In the genomic region with DNA sequence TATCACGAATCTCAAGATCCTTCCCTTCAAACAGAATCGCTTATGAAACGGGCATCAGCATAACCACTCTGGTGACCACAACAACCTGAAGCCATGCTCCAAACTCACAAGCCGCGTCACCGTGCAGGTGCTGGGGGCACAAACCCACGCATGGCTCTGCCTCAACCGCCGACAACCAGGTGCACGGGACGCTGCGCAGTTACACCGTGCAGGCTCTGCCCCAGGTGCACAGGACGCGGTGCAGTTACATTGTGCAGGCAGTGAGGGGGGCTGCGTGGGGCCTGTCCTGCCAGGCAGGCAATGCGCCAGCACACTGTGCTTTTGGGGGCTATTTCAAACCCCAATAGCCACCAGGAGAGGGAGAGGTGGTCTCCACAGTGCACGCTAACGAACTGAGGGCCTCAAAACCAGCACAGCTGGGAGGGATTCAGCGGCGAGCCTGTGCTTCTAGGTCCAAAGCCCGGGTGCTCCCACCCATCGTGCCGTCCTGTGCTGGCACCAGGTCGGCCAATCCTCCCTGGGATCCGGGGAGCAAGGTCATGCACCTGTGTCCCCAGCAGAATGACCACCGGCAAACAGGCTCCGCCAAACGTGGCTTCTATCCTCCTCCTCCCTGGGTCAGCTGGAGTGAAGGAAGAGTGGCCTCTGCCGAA, we compare ENCODE assay signal across 2 cellular contexts.
A peak's percentile ranks its signal among the peaks of the same experiment; 100 is the strongest.
TF ChIP-seq lines count a peak whose summit lies in the region.

No MANE protein-coding gene starts in this region.

TF ChIP-seq in HepG2, 621 proteins besides CTCF, POLR2A, EP300 and RAD21 (continues in another document):
- TF ChIP-seq HDAC6 (IDR thresholded peaks at IDR 0.05; ENCODE audit: low read depth, low read length) (no peak), ZNF30 (CRISPR knock-in tag; IDR thresholded peaks at IDR 0.05) (no peak), RXRB (CRISPR knock-in tag; IDR thresholded peaks at IDR 0.05; ENCODE audit: borderline replicate concordance) (no peak), PHF21A (CRISPR knock-in tag; IDR thresholded peaks at IDR 0.05) (no peak), ZNF160 (CRISPR knock-in tag; IDR thresholded peaks at IDR 0.05) (no peak), NFYB (CRISPR knock-in tag; IDR thresholded peaks at IDR 0.05) (no peak), POLR2AphosphoS2 (IDR thresholded peaks at IDR 0.05; ENCODE audit: low read depth, low read length) (no peak), ZNF672 (CRISPR knock-in tag; IDR thresholded peaks at IDR 0.05) (no peak), HOXA9 (CRISPR knock-in tag; IDR thresholded peaks at IDR 0.05; ENCODE audit: borderline replicate concordance) (no peak), ASH2L (IDR thresholded peaks at IDR 0.05; ENCODE audit: insufficient read length, low read depth, low read length) (no peak), ZNF816 (CRISPR knock-in tag; IDR thresholded peaks at IDR 0.05; ENCODE audit: borderline replicate concordance) (no peak), PRMT3 (CRISPR knock-in tag; IDR thresholded peaks at IDR 0.05; ENCODE audit: borderline replicate concordance, low read depth) (no peak), PCBP2 (optimal IDR thresholded peaks at IDR 0.05; ENCODE audit: low read depth, low read length, poor library complexity, severe bottlenecking) (no peak), ZKSCAN8 (CRISPR knock-in tag; IDR thresholded peaks at IDR 0.05; ENCODE audit: borderline replicate concordance) (no peak)
- TF ChIP-seq, protein P1, sequence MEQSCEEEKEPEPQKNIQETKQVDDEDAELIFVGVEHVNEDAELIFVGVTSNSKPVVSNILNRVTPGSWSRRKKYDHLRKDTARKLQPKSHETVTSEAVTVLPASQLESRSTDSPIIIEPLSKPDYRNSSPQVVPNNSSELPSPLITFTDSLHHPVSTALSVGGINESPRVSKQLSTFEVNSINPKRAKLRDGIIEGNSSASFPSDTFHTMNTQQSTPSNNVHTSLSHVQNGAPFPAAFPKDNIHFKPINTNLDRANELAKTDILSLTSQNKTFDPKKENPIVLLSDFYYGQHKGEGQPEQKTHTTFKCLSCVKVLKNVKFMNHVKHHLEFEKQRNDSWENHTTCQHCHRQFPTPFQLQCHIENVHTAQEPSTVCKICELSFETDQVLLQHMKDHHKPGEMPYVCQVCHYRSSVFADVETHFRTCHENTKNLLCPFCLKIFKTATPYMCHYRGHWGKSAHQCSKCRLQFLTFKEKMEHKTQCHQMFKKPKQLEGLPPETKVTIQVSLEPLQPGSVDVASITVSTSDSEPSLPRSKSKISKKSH (CRISPR knock-in tag; IDR thresholded peaks at IDR 0.05; ENCODE audit: borderline replicate concordance): peak; percentile 28; the same call in 1 of the 2 replicates
- TF ChIP-seq, protein P2, sequence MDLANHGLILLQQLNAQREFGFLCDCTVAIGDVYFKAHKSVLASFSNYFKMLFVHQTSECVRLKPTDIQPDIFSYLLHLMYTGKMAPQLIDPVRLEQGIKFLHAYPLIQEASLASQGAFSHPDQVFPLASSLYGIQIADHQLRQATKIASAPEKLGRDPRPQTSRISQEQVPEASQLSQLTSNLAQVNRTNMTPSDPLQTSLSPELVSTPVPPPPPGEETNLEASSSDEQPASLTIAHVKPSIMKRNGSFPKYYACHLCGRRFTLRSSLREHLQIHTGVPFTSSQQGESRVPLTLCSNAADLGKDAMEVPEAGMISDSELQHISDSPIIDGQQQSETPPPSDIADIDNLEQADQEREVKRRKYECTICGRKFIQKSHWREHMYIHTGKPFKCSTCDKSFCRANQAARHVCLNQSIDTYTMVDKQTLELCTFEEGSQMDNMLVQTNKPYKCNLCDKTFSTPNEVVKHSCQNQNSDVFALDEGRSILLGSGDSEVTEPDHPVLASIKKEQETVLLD (CRISPR knock-in tag; IDR thresholded peaks at IDR 0.05; ENCODE audit: low read depth): no peak
- TF ChIP-seq, protein P3, sequence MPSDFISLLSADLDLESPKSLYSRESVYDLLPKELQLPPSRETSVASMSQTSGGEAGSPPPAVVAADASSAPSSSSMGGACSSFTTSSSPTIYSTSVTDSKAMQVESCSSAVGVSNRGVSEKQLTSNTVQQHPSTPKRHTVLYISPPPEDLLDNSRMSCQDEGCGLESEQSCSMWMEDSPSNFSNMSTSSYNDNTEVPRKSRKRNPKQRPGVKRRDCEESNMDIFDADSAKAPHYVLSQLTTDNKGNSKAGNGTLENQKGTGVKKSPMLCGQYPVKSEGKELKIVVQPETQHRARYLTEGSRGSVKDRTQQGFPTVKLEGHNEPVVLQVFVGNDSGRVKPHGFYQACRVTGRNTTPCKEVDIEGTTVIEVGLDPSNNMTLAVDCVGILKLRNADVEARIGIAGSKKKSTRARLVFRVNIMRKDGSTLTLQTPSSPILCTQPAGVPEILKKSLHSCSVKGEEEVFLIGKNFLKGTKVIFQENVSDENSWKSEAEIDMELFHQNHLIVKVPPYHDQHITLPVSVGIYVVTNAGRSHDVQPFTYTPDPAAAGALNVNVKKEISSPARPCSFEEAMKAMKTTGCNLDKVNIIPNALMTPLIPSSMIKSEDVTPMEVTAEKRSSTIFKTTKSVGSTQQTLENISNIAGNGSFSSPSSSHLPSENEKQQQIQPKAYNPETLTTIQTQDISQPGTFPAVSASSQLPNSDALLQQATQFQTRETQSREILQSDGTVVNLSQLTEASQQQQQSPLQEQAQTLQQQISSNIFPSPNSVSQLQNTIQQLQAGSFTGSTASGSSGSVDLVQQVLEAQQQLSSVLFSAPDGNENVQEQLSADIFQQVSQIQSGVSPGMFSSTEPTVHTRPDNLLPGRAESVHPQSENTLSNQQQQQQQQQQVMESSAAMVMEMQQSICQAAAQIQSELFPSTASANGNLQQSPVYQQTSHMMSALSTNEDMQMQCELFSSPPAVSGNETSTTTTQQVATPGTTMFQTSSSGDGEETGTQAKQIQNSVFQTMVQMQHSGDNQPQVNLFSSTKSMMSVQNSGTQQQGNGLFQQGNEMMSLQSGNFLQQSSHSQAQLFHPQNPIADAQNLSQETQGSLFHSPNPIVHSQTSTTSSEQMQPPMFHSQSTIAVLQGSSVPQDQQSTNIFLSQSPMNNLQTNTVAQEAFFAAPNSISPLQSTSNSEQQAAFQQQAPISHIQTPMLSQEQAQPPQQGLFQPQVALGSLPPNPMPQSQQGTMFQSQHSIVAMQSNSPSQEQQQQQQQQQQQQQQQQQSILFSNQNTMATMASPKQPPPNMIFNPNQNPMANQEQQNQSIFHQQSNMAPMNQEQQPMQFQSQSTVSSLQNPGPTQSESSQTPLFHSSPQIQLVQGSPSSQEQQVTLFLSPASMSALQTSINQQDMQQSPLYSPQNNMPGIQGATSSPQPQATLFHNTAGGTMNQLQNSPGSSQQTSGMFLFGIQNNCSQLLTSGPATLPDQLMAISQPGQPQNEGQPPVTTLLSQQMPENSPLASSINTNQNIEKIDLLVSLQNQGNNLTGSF (CRISPR knock-in tag; IDR thresholded peaks at IDR 0.05): no peak
- TF ChIP-seq, protein P4, sequence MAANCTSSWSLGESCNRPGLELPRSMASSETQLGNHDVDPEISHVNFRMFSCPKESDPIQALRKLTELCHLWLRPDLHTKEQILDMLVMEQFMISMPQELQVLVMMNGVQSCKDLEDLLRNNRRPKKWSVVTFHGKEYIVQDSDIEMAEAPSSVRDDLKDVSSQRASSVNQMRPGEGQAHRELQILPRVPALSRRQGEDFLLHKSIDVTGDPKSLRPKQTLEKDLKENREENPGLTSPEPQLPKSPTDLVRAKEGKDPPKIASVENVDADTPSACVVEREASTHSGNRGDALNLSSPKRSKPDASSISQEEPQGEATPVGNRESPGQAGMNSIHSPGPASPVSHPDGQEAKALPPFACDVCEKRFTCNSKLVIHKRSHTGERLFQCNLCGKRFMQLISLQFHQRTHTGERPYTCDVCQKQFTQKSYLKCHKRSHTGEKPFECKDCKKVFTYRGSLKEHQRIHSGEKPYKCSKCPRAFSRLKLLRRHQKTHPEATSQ (CRISPR knock-in tag; IDR thresholded peaks at IDR 0.05; ENCODE audit: borderline replicate concordance): no peak

TF ChIP-seq in WTC11, 78 proteins besides CTCF, POLR2A, EP300 and RAD21:
- no peak for TF ChIP-seq ETV6 (CRISPR knock-in tag; IDR thresholded peaks at IDR 0.05)
- TF ChIP-seq GTF2I (CRISPR knock-in tag; conservative IDR thresholded peaks at IDR 0.05): no peak
- TF ChIP-seq ZBTB21 (CRISPR knock-in tag; IDR thresholded peaks at IDR 0.05; ENCODE audit: borderline replicate concordance): no peak
- TF ChIP-seq NFATC4 (CRISPR knock-in tag; IDR thresholded peaks at IDR 0.05): no peak
- TF ChIP-seq, protein P5, sequence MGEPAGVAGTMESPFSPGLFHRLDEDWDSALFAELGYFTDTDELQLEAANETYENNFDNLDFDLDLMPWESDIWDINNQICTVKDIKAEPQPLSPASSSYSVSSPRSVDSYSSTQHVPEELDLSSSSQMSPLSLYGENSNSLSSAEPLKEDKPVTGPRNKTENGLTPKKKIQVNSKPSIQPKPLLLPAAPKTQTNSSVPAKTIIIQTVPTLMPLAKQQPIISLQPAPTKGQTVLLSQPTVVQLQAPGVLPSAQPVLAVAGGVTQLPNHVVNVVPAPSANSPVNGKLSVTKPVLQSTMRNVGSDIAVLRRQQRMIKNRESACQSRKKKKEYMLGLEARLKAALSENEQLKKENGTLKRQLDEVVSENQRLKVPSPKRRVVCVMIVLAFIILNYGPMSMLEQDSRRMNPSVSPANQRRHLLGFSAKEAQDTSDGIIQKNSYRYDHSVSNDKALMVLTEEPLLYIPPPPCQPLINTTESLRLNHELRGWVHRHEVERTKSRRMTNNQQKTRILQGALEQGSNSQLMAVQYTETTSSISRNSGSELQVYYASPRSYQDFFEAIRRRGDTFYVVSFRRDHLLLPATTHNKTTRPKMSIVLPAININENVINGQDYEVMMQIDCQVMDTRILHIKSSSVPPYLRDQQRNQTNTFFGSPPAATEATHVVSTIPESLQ (CRISPR knock-in tag; IDR thresholded peaks at IDR 0.05): no peak
- TF ChIP-seq ZNF232 (CRISPR knock-in tag; IDR thresholded peaks at IDR 0.05): no peak
- TF ChIP-seq, protein P6, sequence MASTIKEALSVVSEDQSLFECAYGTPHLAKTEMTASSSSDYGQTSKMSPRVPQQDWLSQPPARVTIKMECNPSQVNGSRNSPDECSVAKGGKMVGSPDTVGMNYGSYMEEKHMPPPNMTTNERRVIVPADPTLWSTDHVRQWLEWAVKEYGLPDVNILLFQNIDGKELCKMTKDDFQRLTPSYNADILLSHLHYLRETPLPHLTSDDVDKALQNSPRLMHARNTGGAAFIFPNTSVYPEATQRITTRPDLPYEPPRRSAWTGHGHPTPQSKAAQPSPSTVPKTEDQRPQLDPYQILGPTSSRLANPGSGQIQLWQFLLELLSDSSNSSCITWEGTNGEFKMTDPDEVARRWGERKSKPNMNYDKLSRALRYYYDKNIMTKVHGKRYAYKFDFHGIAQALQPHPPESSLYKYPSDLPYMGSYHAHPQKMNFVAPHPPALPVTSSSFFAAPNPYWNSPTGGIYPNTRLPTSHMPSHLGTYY (CRISPR knock-in tag; IDR thresholded peaks at IDR 0.05): no peak
- TF ChIP-seq, protein P7, sequence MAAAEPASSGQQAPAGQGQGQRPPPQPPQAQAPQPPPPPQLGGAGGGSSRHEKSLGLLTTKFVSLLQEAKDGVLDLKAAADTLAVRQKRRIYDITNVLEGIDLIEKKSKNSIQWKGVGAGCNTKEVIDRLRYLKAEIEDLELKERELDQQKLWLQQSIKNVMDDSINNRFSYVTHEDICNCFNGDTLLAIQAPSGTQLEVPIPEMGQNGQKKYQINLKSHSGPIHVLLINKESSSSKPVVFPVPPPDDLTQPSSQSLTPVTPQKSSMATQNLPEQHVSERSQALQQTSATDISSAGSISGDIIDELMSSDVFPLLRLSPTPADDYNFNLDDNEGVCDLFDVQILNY (CRISPR knock-in tag; IDR thresholded peaks at IDR 0.05): no peak
- TF ChIP-seq PRRX2 (CRISPR knock-in tag; IDR thresholded peaks at IDR 0.05): no peak
- no peak for TF ChIP-seq IRF2 (CRISPR knock-in tag; IDR thresholded peaks at IDR 0.05; ENCODE audit: borderline replicate concordance, low read depth)
- TF ChIP-seq, protein P8, sequence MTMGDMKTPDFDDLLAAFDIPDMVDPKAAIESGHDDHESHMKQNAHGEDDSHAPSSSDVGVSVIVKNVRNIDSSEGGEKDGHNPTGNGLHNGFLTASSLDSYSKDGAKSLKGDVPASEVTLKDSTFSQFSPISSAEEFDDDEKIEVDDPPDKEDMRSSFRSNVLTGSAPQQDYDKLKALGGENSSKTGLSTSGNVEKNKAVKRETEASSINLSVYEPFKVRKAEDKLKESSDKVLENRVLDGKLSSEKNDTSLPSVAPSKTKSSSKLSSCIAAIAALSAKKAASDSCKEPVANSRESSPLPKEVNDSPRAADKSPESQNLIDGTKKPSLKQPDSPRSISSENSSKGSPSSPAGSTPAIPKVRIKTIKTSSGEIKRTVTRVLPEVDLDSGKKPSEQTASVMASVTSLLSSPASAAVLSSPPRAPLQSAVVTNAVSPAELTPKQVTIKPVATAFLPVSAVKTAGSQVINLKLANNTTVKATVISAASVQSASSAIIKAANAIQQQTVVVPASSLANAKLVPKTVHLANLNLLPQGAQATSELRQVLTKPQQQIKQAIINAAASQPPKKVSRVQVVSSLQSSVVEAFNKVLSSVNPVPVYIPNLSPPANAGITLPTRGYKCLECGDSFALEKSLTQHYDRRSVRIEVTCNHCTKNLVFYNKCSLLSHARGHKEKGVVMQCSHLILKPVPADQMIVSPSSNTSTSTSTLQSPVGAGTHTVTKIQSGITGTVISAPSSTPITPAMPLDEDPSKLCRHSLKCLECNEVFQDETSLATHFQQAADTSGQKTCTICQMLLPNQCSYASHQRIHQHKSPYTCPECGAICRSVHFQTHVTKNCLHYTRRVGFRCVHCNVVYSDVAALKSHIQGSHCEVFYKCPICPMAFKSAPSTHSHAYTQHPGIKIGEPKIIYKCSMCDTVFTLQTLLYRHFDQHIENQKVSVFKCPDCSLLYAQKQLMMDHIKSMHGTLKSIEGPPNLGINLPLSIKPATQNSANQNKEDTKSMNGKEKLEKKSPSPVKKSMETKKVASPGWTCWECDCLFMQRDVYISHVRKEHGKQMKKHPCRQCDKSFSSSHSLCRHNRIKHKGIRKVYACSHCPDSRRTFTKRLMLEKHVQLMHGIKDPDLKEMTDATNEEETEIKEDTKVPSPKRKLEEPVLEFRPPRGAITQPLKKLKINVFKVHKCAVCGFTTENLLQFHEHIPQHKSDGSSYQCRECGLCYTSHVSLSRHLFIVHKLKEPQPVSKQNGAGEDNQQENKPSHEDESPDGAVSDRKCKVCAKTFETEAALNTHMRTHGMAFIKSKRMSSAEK (CRISPR knock-in tag; IDR thresholded peaks at IDR 0.05; ENCODE audit: borderline replicate concordance): no peak
- TF ChIP-seq ESRRA (CRISPR knock-in tag; IDR thresholded peaks at IDR 0.05; ENCODE audit: borderline replicate concordance): no peak
